ENCODE assay signal across 25 cellular contexts in genomic region chr3:147654827-147655226, GRCh38.
DNase-seq lines count a peak whose midpoint lies in the region; ATAC-seq, FAIRE-seq and TF ChIP-seq lines count a peak whose summit lies in the region.
"Had no signal": no experiment of that assay in that cellular context is flagged by ENCODE, and none has a peak within 500 bp of the region (broad histone marks: within the 10 kb centered on the region; RNA-seq: fewer than 3 reads in every experiment).

No MANE protein-coding gene starts in this region.

- no peak overlapping the region for H3K27ac Mint-ChIP-seq in natural killer cell
- H3K27ac Mint-ChIP-seq: activated B cell treated with CpG ODN at 0.5 μM for 24 hours; activated naive CD8-positive, alpha-beta T cell; stimulated activated naive CD8-positive, alpha-beta T cell treated with anti-CD3 and anti-CD28 coated beads, Interleukin-15, Interleukin-2, amounts not matched to agents 100 ng/mL and 50 ng/mL, for 24 hours had no signal

- H3K27ac ChIP-seq in heart left ventricle: peak overlapping the region in 3 of 12 donors; percentile 9 to 31 (median 23)
- peak overlapping the region in 1 of 2 donors; percentile 54 for H3K27ac ChIP-seq in right atrium auricular region
- H3K27ac ChIP-seq in brain microvascular endothelial cell: no peak overlapping the region
- H3K27ac ChIP-seq: C4-2B, dorsolateral prefrontal cortex, epithelial cell of prostate, HL-60, PC-9, upper lobe of left lung had no signal

- H3K9me3 Mint-ChIP-seq in natural killer cell: peaks cover 7 to 9% of the 10 kb centered on the region in 2 donors
- H3K9me3 Mint-ChIP-seq: stimulated activated naive CD8-positive, alpha-beta T cell treated with anti-CD3 and anti-CD28 coated beads, Interleukin-15, Interleukin-2, amounts not matched to agents 100 ng/mL and 50 ng/mL, for 24 hours had no signal

- no peak for TF ChIP-seq CTCF in heart left ventricle (IDR thresholded peaks at IDR 0.05)
- no peak for TF ChIP-seq CTCF in right atrium auricular region (IDR thresholded peaks at IDR 0.05)
- no peak for TF ChIP-seq CTCF in brain microvascular endothelial cell (IDR thresholded peaks at IDR 0.05; ENCODE audit: low read depth, low read length, missing control alignments)
- no peak for TF ChIP-seq CTCF in natural killer cell (IDR thresholded peaks at IDR 0.05)

- H3K4me3 ChIP-seq in heart left ventricle: no peak overlapping the region
- no peak overlapping the region for H3K4me3 ChIP-seq in right atrium auricular region
- no peak overlapping the region for H3K4me3 ChIP-seq in brain microvascular endothelial cell (ENCODE audit: low read depth, low read length)
- H3K4me3 ChIP-seq: breast epithelium, dorsolateral prefrontal cortex, mucosa of descending colon, PC-9, upper lobe of left lung had no signal

- no peaks in the 10 kb centered on the region for H3K36me3 Mint-ChIP-seq in natural killer cell
- H3K36me3 Mint-ChIP-seq: activated naive CD8-positive, alpha-beta T cell had no signal

- no peaks in the 10 kb centered on the region for H3K27me3 Mint-ChIP-seq in natural killer cell (ENCODE audit: low read depth in 2 of 2)
- H3K27me3 Mint-ChIP-seq: activated B cell treated with CpG ODN at 0.5 μM for 24 hours; activated naive CD8-positive, alpha-beta T cell; stimulated activated naive CD8-positive, alpha-beta T cell treated with anti-CD3 and anti-CD28 coated beads, Interleukin-15, Interleukin-2, amounts not matched to agents 100 ng/mL and 50 ng/mL, for 24 hours had no signal

- no peak for TF ChIP-seq POLR2A in heart left ventricle (IDR thresholded peaks at IDR 0.05)

- WGBS in heart left ventricle, 4 donors: 31 to 45% (median 42%) methylated on average over 3 of the region's 3 CpGs

- DNase-seq in heart left ventricle (no peak), right atrium auricular region (ENCODE audit: low spot score) (no peak), brain microvascular endothelial cell (peak; percentile 33), kidney glomerular epithelial cell (lab: John Stamatoyannopoulos, UW) (peak; percentile 49), GM19239 (ENCODE audit: insufficient read length, low spot score) (no peak), natural killer cell (no peak)
- DNase-seq in activated effector memory CD4-positive, alpha-beta T cell treated with anti-CD3 and anti-CD28 coated beads, Interleukin-2, amount 50 U/mL, for 16 hours: no peak
- DNase-seq: activated B cell treated with CpG ODN at 0.5 μM for 24 hours; activated T-cell treated with anti-CD3 and anti-CD28 coated beads, Interleukin-2, amount 50 U/mL, for 48 hours; GF-D8; mucosa of descending colon; NCI-H187 treated with DMSO at 0.1 percent for 48 hours; NCI-H2227 treated with DMSO at 0.1 percent for 48 hours; PC-9; retina; upper lobe of left lung had no signal

- H3K27me3 ChIP-seq in heart left ventricle: no peaks in the 10 kb centered on the region
- H3K27me3 ChIP-seq in right atrium auricular region: no peaks in the 10 kb centered on the region
- H3K27me3 ChIP-seq in brain microvascular endothelial cell (replicated peaks): no peaks in the 10 kb centered on the region
- H3K27me3 ChIP-seq: breast epithelium, dorsolateral prefrontal cortex, upper lobe of left lung had no signal

- H3K9me3 ChIP-seq in heart left ventricle (no peaks in the 10 kb centered on the region), right atrium auricular region (no peaks in the 10 kb centered on the region)
- H3K9me3 ChIP-seq: breast epithelium, mucosa of descending colon, upper lobe of left lung had no signal

- H3K4me1 Mint-ChIP-seq in natural killer cell: no peaks in the 10 kb centered on the region
- H3K4me1 Mint-ChIP-seq: activated B cell treated with CpG ODN at 0.5 μM for 24 hours had no signal

- H3K4me1 ChIP-seq in heart left ventricle: peaks cover 0 to 22% (median 10%) of the 10 kb centered on the region in 12 donors
- peaks cover 0 to 38% of the 10 kb centered on the region in 2 donors for H3K4me1 ChIP-seq in right atrium auricular region
- H3K4me1 ChIP-seq: upper lobe of left lung had no signal

- in situ Hi-C loops in brain microvascular endothelial cell (cut with HindIII; ENCODE audit: low pct_ligation_motif_present, low sequenced_read_pairs): no loop called here

- intact Hi-C loops in heart left ventricle (cut with DNase I) (no loop called here), natural killer cell (cut with micrococcal nuclease) (no loop called here)

- no peaks in the 10 kb centered on the region for H3K36me3 ChIP-seq in heart left ventricle
- no peaks in the 10 kb centered on the region for H3K36me3 ChIP-seq in right atrium auricular region
- no peaks in the 10 kb centered on the region for H3K36me3 ChIP-seq in brain microvascular endothelial cell (replicated peaks)
- H3K36me3 ChIP-seq: breast epithelium, upper lobe of left lung had no signal

- no peak for FAIRE-seq in GM19239 (lab: Jason Lieb, UNC)
- FAIRE-seq: GM12891 had no signal

- ATAC-seq in heart left ventricle: peak in 3 of 4 donors; percentile 30 to 60 (median 53)
- no peak for ATAC-seq in natural killer cell
- no peak for ATAC-seq in SK-N-SH treated with all-trans-retinoic acid at 6 μM for 48 hours
- ATAC-seq: mucosa of descending colon had no signal

- H3K4me3 Mint-ChIP-seq in natural killer cell: no peak overlapping the region
- H3K4me3 Mint-ChIP-seq: activated B cell treated with CpG ODN at 0.5 μM for 24 hours; activated naive CD8-positive, alpha-beta T cell; stimulated activated naive CD8-positive, alpha-beta T cell treated with anti-CD3 and anti-CD28 coated beads, Interleukin-15, Interleukin-2, amounts not matched to agents 100 ng/mL and 50 ng/mL, for 24 hours had no signal

TF ChIP-seq in SK-N-SH treated with all-trans-retinoic acid at 6 μM for 48 hours, 23 proteins besides CTCF, POLR2A, EP300 and RAD21:
- TF ChIP-seq ZC3H10 (CRISPR knock-in tag; IDR thresholded peaks at IDR 0.05): no peak
- no peak for TF ChIP-seq ZNF8 (CRISPR knock-in tag; IDR thresholded peaks at IDR 0.05)
- no peak for TF ChIP-seq SNAI2 (CRISPR knock-in tag; IDR thresholded peaks at IDR 0.05)
- TF ChIP-seq BACH2 (CRISPR knock-in tag; IDR thresholded peaks at IDR 0.05; ENCODE audit: borderline replicate concordance): no peak
- TF ChIP-seq OSR1 (CRISPR knock-in tag; IDR thresholded peaks at IDR 0.05): no peak
- TF ChIP-seq, protein P1, sequence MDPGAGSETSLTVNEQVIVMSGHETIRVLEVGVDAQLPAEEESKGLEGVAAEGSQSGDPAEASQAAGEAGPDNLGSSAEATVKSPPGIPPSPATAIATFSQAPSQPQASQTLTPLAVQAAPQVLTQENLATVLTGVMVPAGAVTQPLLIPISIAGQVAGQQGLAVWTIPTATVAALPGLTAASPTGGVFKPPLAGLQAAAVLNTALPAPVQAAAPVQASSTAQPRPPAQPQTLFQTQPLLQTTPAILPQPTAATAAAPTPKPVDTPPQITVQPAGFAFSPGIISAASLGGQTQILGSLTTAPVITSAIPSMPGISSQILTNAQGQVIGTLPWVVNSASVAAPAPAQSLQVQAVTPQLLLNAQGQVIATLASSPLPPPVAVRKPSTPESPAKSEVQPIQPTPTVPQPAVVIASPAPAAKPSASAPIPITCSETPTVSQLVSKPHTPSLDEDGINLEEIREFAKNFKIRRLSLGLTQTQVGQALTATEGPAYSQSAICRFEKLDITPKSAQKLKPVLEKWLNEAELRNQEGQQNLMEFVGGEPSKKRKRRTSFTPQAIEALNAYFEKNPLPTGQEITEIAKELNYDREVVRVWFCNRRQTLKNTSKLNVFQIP (CRISPR knock-in tag; IDR thresholded peaks at IDR 0.05; ENCODE audit: borderline replicate concordance, low read depth): no peak
- no peak for TF ChIP-seq PPARA (CRISPR knock-in tag; IDR thresholded peaks at IDR 0.05; ENCODE audit: borderline replicate concordance)
- TF ChIP-seq ZFP3 (CRISPR knock-in tag; IDR thresholded peaks at IDR 0.05): no peak
- no peak for TF ChIP-seq TCF4 (CRISPR knock-in tag; IDR thresholded peaks at IDR 0.05; ENCODE audit: borderline replicate concordance)
- no peak for TF ChIP-seq CSRNP3 (CRISPR knock-in tag; IDR thresholded peaks at IDR 0.05)

Comparison
In these comparisons a context has a peak if more than half of its experiments do, and no peak if none do; other contexts are left out.
1. ATAC-seq: peak in heart left ventricle (3 of 4); none in natural killer cell (0 of 3) and SK-N-SH treated with all-trans-retinoic acid at 6 μM for 48 hours (single experiment).
2. DNase-seq: peak in brain microvascular endothelial cell (single experiment) and kidney glomerular epithelial cell (single experiment); none in heart left ventricle (0 of 5), right atrium auricular region (single experiment), GM19239 (single experiment), natural killer cell (single experiment) and activated effector memory CD4-positive, alpha-beta T cell treated with anti-CD3 and anti-CD28 coated beads, Interleukin-2, amount 50 U/mL, for 16 hours (single experiment).